Comparison of ENCODE assay signal across 11 cellular contexts in genomic region chr20:44247131-44247571, GRCh38. TPM values are rescaled to one million over a fixed set of nuclear protein-coding genes. Genes with fewer than 3 reads are reported as not detected.
DNase-seq lines count a peak whose midpoint lies in the region; ATAC-seq and TF ChIP-seq lines count a peak whose summit lies in the region.
"Had no signal": no experiment of that assay in that cellular context is flagged by ENCODE, and none has a peak within 500 bp of the region (broad histone marks: within the 10 kb centered on the region; RNA-seq: fewer than 3 reads in every experiment).

GDAP1L1 (plus strand) TSS chr20:44247308; CDS start chr20:44247335, 27 bp downstream.

- no peaks in the 10 kb centered on the region for H3K36me3 Mint-ChIP-seq in GM23338 (ENCODE audit: low read depth)

- H3K27me3 ChIP-seq in GM23338 (ENCODE audit: insufficient read depth) = peaks cover 12% of the 10 kb centered on the region; the same call in 1 of the 2 replicates
- H3K27me3 ChIP-seq in heart left ventricle = peaks cover 0 to 21% (median 0%) of the 10 kb centered on the region in 9 donors

- H3K4me3 ChIP-seq in GM23338 (peak within 1 kb of the TSS; percentile 94), heart left ventricle (peak within 1 kb of the TSS in 11 of 12 donors; percentile 4 to 53 (median 41))
- H3K4me3 ChIP-seq: HAP-1 had no signal

- no peaks in the 10 kb centered on the region for H3K9me3 ChIP-seq in heart left ventricle
- H3K9me3 ChIP-seq: HAP-1 had no signal

- peak within 1 kb of the TSS; percentile 99 for H2AFZ ChIP-seq in GM23338

- peak within 1 kb of the TSS; percentile 97 for H3K4me2 ChIP-seq in GM23338

- DNase-seq in GM23338 (ENCODE audit: low spot score) = peak; percentile 89
- peak; percentile 22 for DNase-seq in NCI-H69 (lab: John Stamatoyannopoulos, UW)
- peak in 4 of 5 donors; percentile 28 to 50 (median 33) for DNase-seq in heart left ventricle
- peak; percentile 28 to 94 (median 67) for DNase-seq in posterior cingulate gyrus
- DNase-seq in SIG-M5 treated with dmso at 0.1 percent for 504 hours (lab: John Stamatoyannopoulos, UW; ENCODE audit: unreplicated experiment) = no peak
- DNase-seq in stimulated activated CD8-positive, alpha-beta memory T cell treated with anti-CD3 and anti-CD28 coated beads, Interleukin-4, amount 100 ng/mL, for 48 hours = no peak
- DNase-seq in RWPE1 (ENCODE audit: low spot score) = no peak
- no peak for DNase-seq in SIG-M5 (lab: John Stamatoyannopoulos, UW)

- H3K9me2 ChIP-seq in GM23338 (ENCODE audit: insufficient read depth) = no peaks in the 10 kb centered on the region

- no peaks in the 10 kb centered on the region for H3F3A ChIP-seq in GM23338 (replicated peaks; ENCODE audit: low read depth)

- peaks cover 10% of the 10 kb centered on the region for H3K27me3 Mint-ChIP-seq in GM23338 (ENCODE audit: insufficient read depth, low read depth, poor library complexity)

- no peak within 1 kb of the TSS for H3K27ac Mint-ChIP-seq in GM23338

- no peaks in the 10 kb centered on the region for H3K36me3 ChIP-seq in GM23338 (ENCODE audit: insufficient read depth)
- H3K36me3 ChIP-seq in heart left ventricle = no peaks in the 10 kb centered on the region
- H3K36me3 ChIP-seq: HAP-1 had no signal

- peak; percentile 78 for ATAC-seq in GM23338
- ATAC-seq in heart left ventricle = peak; percentile 48 to 83 (median 75)

- intact Hi-C loops in heart left ventricle (cut with DNase I) = loop anchor here in 1 of 10 donors (5.0 kb wide), 1 partner anchor 35 kb away; no protein-coding TSS in a partner anchor
- intact Hi-C loops in posterior cingulate gyrus (cut with DNase I) = no loop called here

- CTCF ChIA-PET in RWPE1 (lab: Yijun Ruan, JAX) = interaction anchor here (0.7 kb wide), 1 partner anchor 29 kb away, joined by 3 read pairs; no protein-coding TSS in a partner anchor

- H4K20me1 ChIP-seq in GM23338 (replicated peaks; ENCODE audit: insufficient read depth) = peaks cover 5% of the 10 kb centered on the region

- TF ChIP-seq CTCF in GM23338 (conservative IDR thresholded peaks at IDR 0.05; ENCODE audit: low read depth in 2 of 2) (no peak), heart left ventricle (IDR thresholded peaks at IDR 0.05) (no peak), RWPE1 (conservative IDR thresholded peaks at IDR 0.05; ENCODE audit: low read depth) (no peak)

- no peaks in the 10 kb centered on the region for H3K9me3 Mint-ChIP-seq in GM23338

- H3K27ac ChIP-seq in GM23338 (ENCODE audit: low read depth) (no peak within 1 kb of the TSS), heart left ventricle (no peak within 1 kb of the TSS), RWPE1 (no peak within 1 kb of the TSS)

- no peaks in the 10 kb centered on the region for H3K79me2 ChIP-seq in GM23338 (replicated peaks; ENCODE audit: insufficient read depth)

- TF ChIP-seq POLR2A in heart left ventricle (IDR thresholded peaks at IDR 0.05) = no peak

- peaks cover 6% of the 10 kb centered on the region; the same call in 2 of the 3 replicates for H3K4me1 Mint-ChIP-seq in GM23338

- POLR2A ChIA-PET in RWPE1 (lab: Yijun Ruan, JAX; ENCODE audit: low non-redundant PET) = no interaction called here

- peak within 1 kb of the TSS; percentile 83 for H3K4me3 Mint-ChIP-seq in GM23338

- 1 to 3% (median 3%) methylated on average over 19 to 32 of the region's 32 CpGs for WGBS in heart left ventricle, 4 donors

- H3K4me1 ChIP-seq in GM23338 (ENCODE audit: insufficient read depth) (peaks cover 5% of the 10 kb centered on the region), heart left ventricle (peaks cover 0 to 16% (median 9%) of the 10 kb centered on the region in 12 donors)
- H3K4me1 ChIP-seq: HAP-1 had no signal

TF ChIP-seq in GM23338, 12 proteins besides CTCF, POLR2A, EP300 and RAD21:
- TF ChIP-seq POLR2AphosphoS5 (IDR thresholded peaks at IDR 0.05; ENCODE audit: low read depth) (no peak), REST (IDR thresholded peaks at IDR 0.05; ENCODE audit: unreplicated experiment) (peak; percentile 46), CREB1 (CRISPR knock-in tag; IDR thresholded peaks at IDR 0.05; ENCODE audit: low read depth) (0 out of 2 replicates have a peak, but pooled peaks have one; percentile 34), JUNB (IDR thresholded peaks at IDR 0.05; ENCODE audit: unreplicated experiment) (no peak), ZNF331 (CRISPR knock-in tag; IDR thresholded peaks at IDR 0.05; ENCODE audit: low read depth) (no peak), NANOG (IDR thresholded peaks at IDR 0.05; ENCODE audit: borderline replicate concordance) (no peak), ETS1 (IDR thresholded peaks at IDR 0.05) (0 out of 2 replicates have a peak, but pooled peaks have one; percentile 31)
TF ChIP-seq in GM23338: peak in this region for 3.

RNA-seq across cellular contexts. Expression of gene GDAP1L1, which starts in this region (rescaled TPM):
- total RNA-seq in GM23338 (2014; rRNA removed; shearing (Covaris generic)) = 6.9 and 11.2 TPM in 2 replicates
- polyA plus RNA-seq in GM23338 (2016; fragmentation: Nextera tagmentation; extraction: Ambion mirVana) = 4.5 and 5.9 TPM in 2 replicates
- under 1 TPM in 7 of 9 donors, not detected in 2; 0.19 to 0.67 (median 0.41) TPM for total RNA-seq in heart left ventricle
- polyA plus RNA-seq in heart left ventricle = under 1 TPM; 0.12 to 0.30 TPM
- total RNA-seq: dermis microvascular lymphatic vessel endothelial cell, LHCN-M2 had no signal

Comparison
In these comparisons a context has a peak if more than half of its experiments do, and no peak if none do; other contexts are left out.
1. Peak in DNase-seq, ATAC-seq and H3K4me3 ChIP-seq in heart left ventricle; RNA of the gene not detected or under 1 TPM.
2. DNase-seq: peak in GM23338 (single experiment), NCI-H69 (single experiment) and posterior cingulate gyrus (10 of 10); none in SIG-M5 treated with dmso at 0.1 percent for 504 hours (single experiment), stimulated activated CD8-positive, alpha-beta memory T cell treated with anti-CD3 and anti-CD28 coated beads, Interleukin-4, amount 100 ng/mL, for 48 hours (single experiment), RWPE1 (single experiment) and SIG-M5 (single experiment).